8 cellular contexts compared by ENCODE assay signal in genomic region chr2:171159326-171160118, GRCh38. TPM values are rescaled to one million over a fixed set of nuclear protein-coding genes. Genes with fewer than 3 reads are reported as not detected.
DNase-seq lines count a peak whose midpoint lies in the region; ATAC-seq and TF ChIP-seq lines count a peak whose summit lies in the region.

No MANE protein-coding gene starts in this region.

- intact Hi-C loops in left lung (cut with DNase I): loop anchor here in 1 of 2 donors (10.0 kb wide), 1 partner anchor 185 kb away; no protein-coding TSS in a partner anchor

- H3K4me3 ChIP-seq in coronary artery: peak overlapping the region; percentile 96
- peak overlapping the region; percentile 68 to 75 for H3K4me3 ChIP-seq in left lung

- H3K4me1 Mint-ChIP-seq in activated CD4-positive, alpha-beta T cell treated with anti-CD3 and anti-CD28 coated beads, Interleukin-2, amount 10 ng/mL, durations not matched to agents 7 days and 5 days: peaks cover 64% of the 10 kb centered on the region

- no peaks in the 10 kb centered on the region for H3K36me3 ChIP-seq in left lung

- H3K4me3 Mint-ChIP-seq in activated CD4-positive, alpha-beta T cell treated with anti-CD3 and anti-CD28 coated beads, Interleukin-2, amount 10 ng/mL, durations not matched to agents 7 days and 5 days: peak overlapping the region; percentile 100

- no peaks in the 10 kb centered on the region for H3K9me3 Mint-ChIP-seq in activated CD4-positive, alpha-beta T cell treated with anti-CD3 and anti-CD28 coated beads, Interleukin-2, amount 10 ng/mL, durations not matched to agents 7 days and 5 days

- no peaks in the 10 kb centered on the region for H3K9me3 ChIP-seq in left lung

- H3K36me3 Mint-ChIP-seq in activated CD4-positive, alpha-beta T cell treated with anti-CD3 and anti-CD28 coated beads, Interleukin-2, amount 10 ng/mL, durations not matched to agents 7 days and 5 days (ENCODE audit: low read depth): peaks cover 9% of the 10 kb centered on the region

- H3K27ac ChIP-seq in coronary artery (peak overlapping the region; percentile 98 to 99), left lung (peak overlapping the region; percentile 92 to 96)

- no peaks in the 10 kb centered on the region for H3K27me3 Mint-ChIP-seq in activated CD4-positive, alpha-beta T cell treated with anti-CD3 and anti-CD28 coated beads, Interleukin-2, amount 10 ng/mL, durations not matched to agents 7 days and 5 days

- DNase-seq in GDM1 (lab: John Stamatoyannopoulos, UW): peak; percentile 63
- peak; percentile 37 for DNase-seq in HEK293T (ENCODE audit: extremely low spot score)
- DNase-seq in NCI-H2227 (lab: John Stamatoyannopoulos, UW; ENCODE audit: unreplicated experiment): peak; percentile 82
- DNase-seq in activated CD4-positive, alpha-beta T cell treated with anti-CD3 and anti-CD28 coated beads, Interleukin-2, amount 10 ng/mL, durations not matched to agents 7 days and 5 days: peak; percentile 56
- DNase-seq in coronary artery (ENCODE audit: low spot score): no peak
- DNase-seq in left lung: peak; percentile 59 to 81
- DNase-seq in stimulated activated CD4-positive, alpha-beta T cell treated with anti-CD3 and anti-CD28 coated beads, Interleukin-2, amount 100 ng/mL, for 24 hours: peak; percentile 60 to 65

- peak overlapping the region; percentile 97 for H3K27ac Mint-ChIP-seq in activated CD4-positive, alpha-beta T cell treated with anti-CD3 and anti-CD28 coated beads, Interleukin-2, amount 10 ng/mL, durations not matched to agents 7 days and 5 days

- CTCF ChIA-PET in HEK293T (lab: Yijun Ruan, JAX): interaction anchor here (0.6 to 1.6 kb wide), 5 partner anchors 21 to 341 kb away, joined by 3 to 5 read pairs (median 4); no protein-coding TSS in a partner anchor
- CTCF ChIA-PET in activated CD4-positive, alpha-beta T cell treated with anti-CD3 and anti-CD28 coated beads, Interleukin-2, amount 10 ng/mL, durations not matched to agents 7 days and 5 days (lab: Charles Lee): interaction anchor here (0.7 to 1.2 kb wide), 5 partner anchors 22 to 275 kb away, joined by 3 read pairs; partner anchors contain the start of genes DCAF17, GORASP2 and METTL8

- POLR2A ChIA-PET in HEK293T (lab: Yijun Ruan, JAX): interaction anchor here (0.8 to 1.5 kb wide), 3 partner anchors 9 to 274 kb away, joined by 3 to 4 read pairs (median 3); partner anchors contain the start of genes DCAF17 and METTL8
- POLR2A ChIA-PET in activated CD4-positive, alpha-beta T cell treated with anti-CD3 and anti-CD28 coated beads, Interleukin-2, amount 10 ng/mL, durations not matched to agents 7 days and 5 days (lab: Charles Lee): interaction anchor here (1.0 kb wide), 1 partner anchor 73 kb away, joined by 4 read pairs; no protein-coding TSS in a partner anchor

- TF ChIP-seq CTCF in coronary artery (IDR thresholded peaks at IDR 0.05): peak; percentile 15
- peak in 1 of 2 donors; percentile 39 for TF ChIP-seq CTCF in left lung (IDR thresholded peaks at IDR 0.05)

- ATAC-seq in left lung: peak; percentile 55
- no peak for ATAC-seq in HG03139 (IDR thresholded peaks at IDR 0.05; ENCODE audit: unreplicated experiment)

- peaks cover 11 to 25% of the 10 kb centered on the region in 2 donors for H3K4me1 ChIP-seq in left lung

- no peaks in the 10 kb centered on the region for H3K27me3 ChIP-seq in left lung

TF ChIP-seq in HEK293T, 16 proteins besides CTCF, POLR2A, EP300 and RAD21:
- TF ChIP-seq TARDBP (IDR thresholded peaks at IDR 0.05) (no peak), SUZ12 (IDR thresholded peaks at IDR 0.05) (no peak), NFRKB (IDR thresholded peaks at IDR 0.05) (no peak)

RNA-seq across cellular contexts. Expression of gene TLK1, which starts 1.2 kb away (rescaled TPM):
- total RNA-seq in activated CD4-positive, alpha-beta T cell treated with anti-CD3 and anti-CD28 coated beads, Interleukin-2, amount 10 ng/mL, durations not matched to agents 7 days and 5 days: 10 to 100 TPM; 87.1 to 92.5 TPM
- 10 to 100 TPM; 48.2 to 49.8 TPM for total RNA-seq in left lung
